Comparison of ENCODE assay signal across 1 cellular context in the genomic region with DNA sequence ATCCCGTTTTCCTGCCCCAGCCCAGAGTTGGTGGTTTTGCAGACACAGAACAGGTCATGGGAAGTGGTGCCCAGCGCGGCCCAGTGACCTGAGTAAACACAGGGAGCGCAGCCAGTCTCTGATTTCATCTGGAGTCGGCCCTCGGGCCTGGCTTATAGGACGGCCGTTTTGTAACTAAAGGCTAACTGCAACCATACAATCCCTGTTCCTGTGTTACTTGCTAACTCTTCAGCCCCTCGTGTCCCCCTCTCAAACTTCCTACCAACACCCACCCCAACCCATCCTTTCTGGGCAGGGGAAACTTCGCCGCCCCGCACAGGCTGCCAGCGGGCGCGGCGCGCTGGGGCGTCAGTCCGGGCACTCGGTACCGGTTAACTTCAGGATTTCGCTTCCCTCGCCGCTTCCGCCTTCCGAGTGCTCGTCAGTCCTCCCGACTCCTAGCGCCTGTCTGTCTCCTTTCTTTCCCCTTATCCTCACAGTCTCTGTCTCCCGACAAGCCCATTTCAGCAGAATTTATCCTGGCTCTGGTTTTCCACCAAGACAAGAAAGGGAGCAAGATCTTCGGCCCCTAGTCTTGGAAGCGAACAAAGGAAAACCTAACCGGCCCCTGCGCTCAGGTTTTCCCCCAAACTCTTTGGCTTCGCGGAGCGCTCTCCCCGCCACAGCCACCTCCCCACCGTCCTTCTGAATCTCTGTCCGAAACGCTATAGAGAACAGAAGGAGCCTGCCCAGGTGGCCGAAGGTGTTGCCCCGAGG.
A peak's percentile ranks its signal among the peaks of the same experiment; 100 is the strongest.
TF ChIP-seq lines count a peak whose summit lies in the region.

No MANE protein-coding gene starts in this region.

TF ChIP-seq in H1, 55 proteins besides CTCF, POLR2A, EP300 and RAD21 (continued from another document):
- TF ChIP-seq EZH2 (IDR thresholded peaks at IDR 0.05; ENCODE audit: low read depth, low read length, severe bottlenecking) (peak; percentile 89), RNF2 (IDR thresholded peaks at IDR 0.05; ENCODE audit: borderline replicate concordance, low read depth, low read length, missing control alignments, poor library complexity, severe bottlenecking) (peak; percentile 94), POU5F1 (IDR thresholded peaks at IDR 0.05; ENCODE audit: low read depth, low read length) (no peak), EGR1 (IDR thresholded peaks at IDR 0.05; ENCODE audit: borderline replicate concordance, low read depth, low read length) (0 out of 2 replicates have a peak, but pooled peaks have one; percentile 5), NRF1 (IDR thresholded peaks at IDR 0.05; ENCODE audit: low read depth, low read length) (no peak)
